Comparison of ENCODE assay signal across 13 cellular contexts in the genomic region with DNA sequence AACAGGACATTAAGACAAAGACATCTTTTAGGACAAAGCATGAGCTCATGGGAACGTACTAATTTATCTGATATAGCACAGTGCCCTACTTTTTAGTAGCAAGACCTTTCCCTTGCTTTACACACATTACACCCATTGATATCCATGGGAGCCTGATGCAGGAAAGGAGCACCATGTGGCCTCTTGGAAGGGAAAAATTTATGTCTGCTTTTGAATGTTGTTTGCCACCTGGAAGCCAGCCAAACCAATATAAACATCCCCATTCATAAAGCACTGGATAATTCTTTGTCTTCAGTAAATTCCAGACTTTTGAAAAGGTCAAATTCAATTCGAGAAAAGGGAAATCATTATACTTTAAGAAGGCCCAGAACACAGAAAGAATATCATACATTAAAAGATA.
A peak's percentile ranks its signal among the peaks of the same experiment; 100 is the strongest.
DNase-seq lines count a peak whose midpoint lies in the region; ATAC-seq, FAIRE-seq and TF ChIP-seq lines count a peak whose summit lies in the region.
"Had no signal": no experiment of that assay in that cellular context is flagged by ENCODE, and none has a peak within 500 bp of the region (broad histone marks: within the 10 kb centered on the region; RNA-seq: fewer than 3 reads in every experiment).

No MANE protein-coding gene starts in this region.

- DNase-seq in DMS79 (lab: John Stamatoyannopoulos, UW) = peak; percentile 6
- peak; percentile 10 for DNase-seq in NCI-H1694 treated with DMSO at 0.1 percent for 48 hours (lab: John Stamatoyannopoulos, UW)
- DNase-seq in WTC11 (ENCODE audit: low spot score) = no peak
- no peak for DNase-seq in mesothelial cell of epicardium (ENCODE audit: low spot score in 2 of 2, unreplicated experiment in 2 of 2)
- no peak for DNase-seq in activated T-helper 1 cell treated with anti-CD3 and anti-CD28 coated beads, Interleukin-12 subunit alpha, Interleukin-12 subunit beta, Interleukin-2, Interleukin-4 antibody, amounts not matched to agents 30 ng/mL and 10 ng/mL and 1 ng/mL, durations not matched to agents 14 hours and 24 hours and 36 hours (ENCODE audit: low spot score)
- DNase-seq in frontal cortex (ENCODE audit: low spot score in 2 of 2) = no peak
- DNase-seq: activated T-cell treated with anti-CD3 and anti-CD28 coated beads for 4 hours; cortex of kidney; islet precursor cell; stimulated activated naive B cell treated with anti-CD40 and anti-IgM and Interleukin-4, amounts not matched to agents 10 μg/mL and 1 μg/mL and 100 μg/mL, for 72 hours had no signal

- no peaks in the 10 kb centered on the region for H3K36me3 Mint-ChIP-seq in WTC11
- no peaks in the 10 kb centered on the region for H3K36me3 Mint-ChIP-seq in mesothelial cell of epicardium
- H3K36me3 Mint-ChIP-seq in activated T-helper 1 cell treated with anti-CD3 and anti-CD28 coated beads, Interleukin-12 subunit alpha, Interleukin-12 subunit beta, Interleukin-2, Interleukin-4 antibody, amounts not matched to agents 30 ng/mL and 10 ng/mL and 1 ng/mL, durations not matched to agents 14 hours and 24 hours and 36 hours (ENCODE audit: low read depth) = no peaks in the 10 kb centered on the region
- H3K36me3 Mint-ChIP-seq: stimulated activated naive B cell treated with anti-CD40 and anti-IgM and Interleukin-4, amounts not matched to agents 10 μg/mL and 1 μg/mL and 100 μg/mL, for 72 hours had no signal

- intact Hi-C loops in activated T-helper 1 cell treated with anti-CD3 and anti-CD28 coated beads, Interleukin-12 subunit alpha, Interleukin-12 subunit beta, Interleukin-2, Interleukin-4 antibody, amounts not matched to agents 30 ng/mL and 10 ng/mL and 1 ng/mL, durations not matched to agents 14 hours and 24 hours and 36 hours (cut with micrococcal nuclease) = no loop called here

- H3K27me3 Mint-ChIP-seq in WTC11 (ENCODE audit: low read depth) (no peaks in the 10 kb centered on the region), mesothelial cell of epicardium (ENCODE audit: low read depth) (no peaks in the 10 kb centered on the region)
- H3K27me3 Mint-ChIP-seq in activated T-helper 1 cell treated with anti-CD3 and anti-CD28 coated beads, Interleukin-12 subunit alpha, Interleukin-12 subunit beta, Interleukin-2, Interleukin-4 antibody, amounts not matched to agents 30 ng/mL and 10 ng/mL and 1 ng/mL, durations not matched to agents 14 hours and 24 hours and 36 hours (ENCODE audit: insufficient read depth) = peaks cover 2% of the 10 kb centered on the region
- H3K27me3 Mint-ChIP-seq: stimulated activated naive B cell treated with anti-CD40 and anti-IgM and Interleukin-4, amounts not matched to agents 10 μg/mL and 1 μg/mL and 100 μg/mL, for 72 hours had no signal

- H3K27ac Mint-ChIP-seq in WTC11 (peak overlapping the region; percentile 83), mesothelial cell of epicardium (peak overlapping the region; percentile 82)
- no peak overlapping the region for H3K27ac Mint-ChIP-seq in activated T-helper 1 cell treated with anti-CD3 and anti-CD28 coated beads, Interleukin-12 subunit alpha, Interleukin-12 subunit beta, Interleukin-2, Interleukin-4 antibody, amounts not matched to agents 30 ng/mL and 10 ng/mL and 1 ng/mL, durations not matched to agents 14 hours and 24 hours and 36 hours
- H3K27ac Mint-ChIP-seq: stimulated activated naive B cell treated with anti-CD40 and anti-IgM and Interleukin-4, amounts not matched to agents 10 μg/mL and 1 μg/mL and 100 μg/mL, for 72 hours had no signal

- no peak overlapping the region for H3K4me3 Mint-ChIP-seq in WTC11
- H3K4me3 Mint-ChIP-seq in mesothelial cell of epicardium = no peak overlapping the region
- no peak overlapping the region for H3K4me3 Mint-ChIP-seq in activated T-helper 1 cell treated with anti-CD3 and anti-CD28 coated beads, Interleukin-12 subunit alpha, Interleukin-12 subunit beta, Interleukin-2, Interleukin-4 antibody, amounts not matched to agents 30 ng/mL and 10 ng/mL and 1 ng/mL, durations not matched to agents 14 hours and 24 hours and 36 hours
- H3K4me3 Mint-ChIP-seq: stimulated activated naive B cell treated with anti-CD40 and anti-IgM and Interleukin-4, amounts not matched to agents 10 μg/mL and 1 μg/mL and 100 μg/mL, for 72 hours had no signal

- no peaks in the 10 kb centered on the region for H3K9me3 Mint-ChIP-seq in WTC11
- H3K9me3 Mint-ChIP-seq in mesothelial cell of epicardium = no peaks in the 10 kb centered on the region
- no peaks in the 10 kb centered on the region for H3K9me3 Mint-ChIP-seq in activated T-helper 1 cell treated with anti-CD3 and anti-CD28 coated beads, Interleukin-12 subunit alpha, Interleukin-12 subunit beta, Interleukin-2, Interleukin-4 antibody, amounts not matched to agents 30 ng/mL and 10 ng/mL and 1 ng/mL, durations not matched to agents 14 hours and 24 hours and 36 hours
- H3K9me3 Mint-ChIP-seq: stimulated activated naive B cell treated with anti-CD40 and anti-IgM and Interleukin-4, amounts not matched to agents 10 μg/mL and 1 μg/mL and 100 μg/mL, for 72 hours had no signal

- CTCF ChIA-PET in WTC11 (lab: Charles Lee) = interaction anchor here (1.1 kb wide), 1 partner anchor 49 kb away, joined by 4 read pairs; no protein-coding TSS in a partner anchor

- POLR2A ChIA-PET in WTC11 (lab: Charles Lee) = no interaction called here

- TF ChIP-seq CTCF in WTC11 (IDR thresholded peaks at IDR 0.05) (no peak), mesothelial cell of epicardium (IDR thresholded peaks at IDR 0.05; ENCODE audit: unreplicated experiment) (no peak)

- FAIRE-seq in frontal cortex (lab: Jason Lieb, UNC) = no peak

- H3K4me1 Mint-ChIP-seq in WTC11 (peaks cover 61% of the 10 kb centered on the region), mesothelial cell of epicardium (peaks cover 16% of the 10 kb centered on the region)
- no peaks in the 10 kb centered on the region for H3K4me1 Mint-ChIP-seq in activated T-helper 1 cell treated with anti-CD3 and anti-CD28 coated beads, Interleukin-12 subunit alpha, Interleukin-12 subunit beta, Interleukin-2, Interleukin-4 antibody, amounts not matched to agents 30 ng/mL and 10 ng/mL and 1 ng/mL, durations not matched to agents 14 hours and 24 hours and 36 hours (ENCODE audit: low read depth)
- H3K4me1 Mint-ChIP-seq: stimulated activated naive B cell treated with anti-CD40 and anti-IgM and Interleukin-4, amounts not matched to agents 10 μg/mL and 1 μg/mL and 100 μg/mL, for 72 hours had no signal

- ATAC-seq in WTC11 (no peak), GM21737 (IDR thresholded peaks at IDR 0.05; ENCODE audit: unreplicated experiment) (no peak), HG03175 (IDR thresholded peaks at IDR 0.05; ENCODE audit: unreplicated experiment) (no peak)
- ATAC-seq: sciatic nerve; stimulated activated naive B cell treated with anti-CD40 and anti-IgM and Interleukin-4, amounts not matched to agents 10 μg/mL and 1 μg/mL and 100 μg/mL, for 72 hours had no signal

TF ChIP-seq in WTC11, 78 proteins besides CTCF, POLR2A, EP300 and RAD21 (continues in another document):
- TF ChIP-seq, protein P1, sequence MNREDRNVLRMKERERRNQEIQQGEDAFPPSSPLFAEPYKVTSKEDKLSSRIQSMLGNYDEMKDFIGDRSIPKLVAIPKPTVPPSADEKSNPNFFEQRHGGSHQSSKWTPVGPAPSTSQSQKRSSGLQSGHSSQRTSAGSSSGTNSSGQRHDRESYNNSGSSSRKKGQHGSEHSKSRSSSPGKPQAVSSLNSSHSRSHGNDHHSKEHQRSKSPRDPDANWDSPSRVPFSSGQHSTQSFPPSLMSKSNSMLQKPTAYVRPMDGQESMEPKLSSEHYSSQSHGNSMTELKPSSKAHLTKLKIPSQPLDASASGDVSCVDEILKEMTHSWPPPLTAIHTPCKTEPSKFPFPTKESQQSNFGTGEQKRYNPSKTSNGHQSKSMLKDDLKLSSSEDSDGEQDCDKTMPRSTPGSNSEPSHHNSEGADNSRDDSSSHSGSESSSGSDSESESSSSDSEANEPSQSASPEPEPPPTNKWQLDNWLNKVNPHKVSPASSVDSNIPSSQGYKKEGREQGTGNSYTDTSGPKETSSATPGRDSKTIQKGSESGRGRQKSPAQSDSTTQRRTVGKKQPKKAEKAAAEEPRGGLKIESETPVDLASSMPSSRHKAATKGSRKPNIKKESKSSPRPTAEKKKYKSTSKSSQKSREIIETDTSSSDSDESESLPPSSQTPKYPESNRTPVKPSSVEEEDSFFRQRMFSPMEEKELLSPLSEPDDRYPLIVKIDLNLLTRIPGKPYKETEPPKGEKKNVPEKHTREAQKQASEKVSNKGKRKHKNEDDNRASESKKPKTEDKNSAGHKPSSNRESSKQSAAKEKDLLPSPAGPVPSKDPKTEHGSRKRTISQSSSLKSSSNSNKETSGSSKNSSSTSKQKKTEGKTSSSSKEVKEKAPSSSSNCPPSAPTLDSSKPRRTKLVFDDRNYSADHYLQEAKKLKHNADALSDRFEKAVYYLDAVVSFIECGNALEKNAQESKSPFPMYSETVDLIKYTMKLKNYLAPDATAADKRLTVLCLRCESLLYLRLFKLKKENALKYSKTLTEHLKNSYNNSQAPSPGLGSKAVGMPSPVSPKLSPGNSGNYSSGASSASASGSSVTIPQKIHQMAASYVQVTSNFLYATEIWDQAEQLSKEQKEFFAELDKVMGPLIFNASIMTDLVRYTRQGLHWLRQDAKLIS (CRISPR knock-in tag; IDR thresholded peaks at IDR 0.05; ENCODE audit: borderline replicate concordance) = no peak
- TF ChIP-seq ATF1 (CRISPR knock-in tag; IDR thresholded peaks at IDR 0.05) = no peak
- TF ChIP-seq, protein P2, sequence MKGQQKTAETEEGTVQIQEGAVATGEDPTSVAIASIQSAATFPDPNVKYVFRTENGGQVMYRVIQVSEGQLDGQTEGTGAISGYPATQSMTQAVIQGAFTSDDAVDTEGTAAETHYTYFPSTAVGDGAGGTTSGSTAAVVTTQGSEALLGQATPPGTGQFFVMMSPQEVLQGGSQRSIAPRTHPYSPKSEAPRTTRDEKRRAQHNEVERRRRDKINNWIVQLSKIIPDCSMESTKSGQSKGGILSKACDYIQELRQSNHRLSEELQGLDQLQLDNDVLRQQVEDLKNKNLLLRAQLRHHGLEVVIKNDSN (CRISPR knock-in tag; IDR thresholded peaks at IDR 0.05) = no peak
- no peak for TF ChIP-seq GTF2I (CRISPR knock-in tag; conservative IDR thresholded peaks at IDR 0.05)
- TF ChIP-seq CREM (CRISPR knock-in tag; IDR thresholded peaks at IDR 0.05) = no peak
- TF ChIP-seq, protein P3, sequence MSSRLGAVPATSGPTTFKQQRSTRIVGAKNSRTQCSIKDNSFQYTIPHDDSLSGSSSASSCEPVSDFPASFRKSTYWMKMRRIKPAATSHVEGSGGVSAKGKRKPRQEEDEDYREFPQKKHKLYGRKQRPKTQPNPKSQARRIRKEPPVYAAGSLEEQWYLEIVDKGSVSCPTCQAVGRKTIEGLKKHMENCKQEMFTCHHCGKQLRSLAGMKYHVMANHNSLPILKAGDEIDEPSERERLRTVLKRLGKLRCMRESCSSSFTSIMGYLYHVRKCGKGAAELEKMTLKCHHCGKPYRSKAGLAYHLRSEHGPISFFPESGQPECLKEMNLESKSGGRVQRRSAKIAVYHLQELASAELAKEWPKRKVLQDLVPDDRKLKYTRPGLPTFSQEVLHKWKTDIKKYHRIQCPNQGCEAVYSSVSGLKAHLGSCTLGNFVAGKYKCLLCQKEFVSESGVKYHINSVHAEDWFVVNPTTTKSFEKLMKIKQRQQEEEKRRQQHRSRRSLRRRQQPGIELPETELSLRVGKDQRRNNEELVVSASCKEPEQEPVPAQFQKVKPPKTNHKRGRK (CRISPR knock-in tag; IDR thresholded peaks at IDR 0.05; ENCODE audit: borderline replicate concordance) = no peak

Comparison
In these comparisons a context has a peak if more than half of its experiments do, and no peak if none do; other contexts are left out.
1. DNase-seq: peak in DMS79 (single experiment) and NCI-H1694 treated with DMSO at 0.1 percent for 48 hours (single experiment); none in WTC11 (single experiment), mesothelial cell of epicardium (0 of 2), activated T-helper 1 cell treated with anti-CD3 and anti-CD28 coated beads, Interleukin-12 subunit alpha, Interleukin-12 subunit beta, Interleukin-2, Interleukin-4 antibody, amounts not matched to agents 30 ng/mL and 10 ng/mL and 1 ng/mL, durations not matched to agents 14 hours and 24 hours and 36 hours (single experiment) and frontal cortex (0 of 2).